12 cellular contexts compared by ENCODE assay signal in genomic region chr20:46108435-46108841, GRCh38. TPM values are rescaled to one million over a fixed set of nuclear protein-coding genes. Genes with fewer than 3 reads are reported as not detected.
A peak's percentile ranks its signal among the peaks of the same experiment; 100 is the strongest.
DNase-seq lines count a peak whose midpoint lies in the region; ATAC-seq and TF ChIP-seq lines count a peak whose summit lies in the region.
"Had no signal": no experiment of that assay in that cellular context is flagged by ENCODE, and none has a peak within 500 bp of the region (broad histone marks: within the 10 kb centered on the region; RNA-seq: fewer than 3 reads in every experiment).

No MANE protein-coding gene starts in this region.

- peak overlapping the region; percentile 90 for H3K27ac ChIP-seq in OCI-LY3 (ENCODE audit: low read length)
- H3K27ac ChIP-seq in ascending aorta: no peak overlapping the region
- H3K27ac ChIP-seq: C4-2B, prostate gland had no signal

- DNase-seq in T-helper 1 cell: no peak
- DNase-seq in NCI-H1105 treated with DMSO at 0.1 percent for 48 hours (lab: John Stamatoyannopoulos, UW): no peak
- DNase-seq in ascending aorta (ENCODE audit: low spot score in 2 of 2): no peak
- DNase-seq in OCI-M1 (lab: John Stamatoyannopoulos, UW): no peak
- DNase-seq: cerebellar nuclear complex, PC-3 had no signal

- peak overlapping the region; percentile 87 for H3K4me2 ChIP-seq in OCI-LY3 (ENCODE audit: low read length)

- H2AFZ ChIP-seq in OCI-LY3 (ENCODE audit: low read depth, low read length): no peak overlapping the region

- H3K27me3 ChIP-seq in OCI-LY3 (ENCODE audit: low read depth, low read length): no peaks in the 10 kb centered on the region
- H3K27me3 ChIP-seq in ascending aorta: no peaks in the 10 kb centered on the region

- H3K4me1 ChIP-seq in OCI-LY3 (ENCODE audit: low read length) (peaks cover 82% of the 10 kb centered on the region), ascending aorta (no peaks in the 10 kb centered on the region)
- H3K4me1 ChIP-seq: prostate gland had no signal

- H3K36me3 ChIP-seq in OCI-LY3 (replicated peaks; ENCODE audit: low read depth, low read length) (peaks cover 2% of the 10 kb centered on the region), ascending aorta (no peaks in the 10 kb centered on the region)
- H3K36me3 ChIP-seq: prostate gland had no signal

- H3K4me3 ChIP-seq in OCI-LY3 (ENCODE audit: low read length) (peak overlapping the region; percentile 70), ascending aorta (no peak overlapping the region)
- H3K4me3 ChIP-seq: prostate gland had no signal

- peaks cover 40% of the 10 kb centered on the region for H3K79me2 ChIP-seq in OCI-LY3 (ENCODE audit: low read length)

- peak overlapping the region; percentile 79 for H3K9ac ChIP-seq in OCI-LY3 (ENCODE audit: low read length)

- H3K9me3 ChIP-seq in OCI-LY3 (ENCODE audit: insufficient read depth, low read length): no peaks in the 10 kb centered on the region
- no peaks in the 10 kb centered on the region for H3K9me3 ChIP-seq in ascending aorta
- H3K9me3 ChIP-seq: prostate gland had no signal

- intact Hi-C loops in ascending aorta (cut with DNase I): no loop called here

- H4K20me1 ChIP-seq in OCI-LY3 (ENCODE audit: insufficient read depth, low read length): no peaks in the 10 kb centered on the region

- ATAC-seq in GM19452 (IDR thresholded peaks at IDR 0.05; ENCODE audit: unreplicated experiment) (peak; percentile 74), HG03060 (IDR thresholded peaks at IDR 0.05; ENCODE audit: low read depth, unreplicated experiment) (peak; percentile 72)
- ATAC-seq: PC-3 had no signal

- TF ChIP-seq CTCF in GM12872 (IDR thresholded peaks at IDR 0.05; ENCODE audit: insufficient read depth, low read depth, low read length) (peak; percentile 30; the same call in 1 of the 3 replicates), OCI-LY3 (IDR thresholded peaks at IDR 0.05; ENCODE audit: low read depth, low read length) (peak; percentile 25), ascending aorta (IDR thresholded peaks at IDR 0.05) (no peak)

RNA-seq across cellular contexts. Expression of gene CD40, which starts 9.7 kb away (rescaled TPM):
- total RNA-seq in ascending aorta: 34.7 TPM

RNA-seq across cellular contexts. Expression of gene NCOA5, which starts 18.7 kb away (rescaled TPM):
- 70.4 TPM for total RNA-seq in ascending aorta

Comparison
In these comparisons a context has a peak if more than half of its experiments do, and no peak if none do; other contexts are left out.
1. CTCF ChIP-seq: peak in GM12872 (single experiment) and OCI-LY3 (single experiment); none in ascending aorta (0 of 3).